ENCODE assay signal across 12 cellular contexts in genomic region chr5:95759005-95759404, GRCh38. TPM values are rescaled to one million over a fixed set of nuclear protein-coding genes. Genes with fewer than 3 reads are reported as not detected.
DNase-seq lines count a peak whose midpoint lies in the region; ATAC-seq and TF ChIP-seq lines count a peak whose summit lies in the region.
"Had no signal": no experiment of that assay in that cellular context is flagged by ENCODE, and none has a peak within 500 bp of the region (broad histone marks: within the 10 kb centered on the region; RNA-seq: fewer than 3 reads in every experiment).

No MANE protein-coding gene starts in this region.

- peaks cover 42 to 43% of the 10 kb centered on the region in 2 experiments for H3K36me3 ChIP-seq in SK-N-SH (replicated peaks in 1 of 2; ENCODE audit: control insufficient read depth in 1 of 2, insufficient read depth in 2 of 2, low read length in 1 of 2)
- peaks cover 0 to 13% of the 10 kb centered on the region in 2 donors for H3K36me3 ChIP-seq in body of pancreas (replicated peaks in 1 of 2; ENCODE audit: insufficient read depth in 1 of 2, low read depth in 2 of 2)
- H3K36me3 ChIP-seq in testis (ENCODE audit: low read depth, missing control alignments) = no peaks in the 10 kb centered on the region
- H3K36me3 ChIP-seq in gastroesophageal sphincter = peaks cover 0 to 55% of the 10 kb centered on the region in 2 donors

- WGBS in SK-N-SH (ENCODE audit: low lambda C conversion rate) = 90% methylated on average over 10 of the region's 10 CpGs
- WGBS in body of pancreas, 2 donors = 18 to 24% methylated on average over 10 of the region's 10 CpGs
- 63 to 79% methylated on average over 10 of the region's 10 CpGs for WGBS in testis, 2 donors
- 77 to 80% methylated on average over 7 to 8 of the region's 10 CpGs for WGBS in gastroesophageal sphincter (ENCODE audit: low coverage in 1 of 2), 2 donors

- no peak overlapping the region for H3K27ac Mint-ChIP-seq in glutamatergic neuron (ENCODE audit: unreplicated experiment)

- no peaks in the 10 kb centered on the region for H4K20me1 ChIP-seq in SK-N-SH (ENCODE audit: insufficient read depth)

- H3K79me2 ChIP-seq in SK-N-SH (ENCODE audit: insufficient read depth) = peaks cover 5% of the 10 kb centered on the region; the same call in 1 of the 2 replicates

- no peak overlapping the region for H3K4me2 ChIP-seq in SK-N-SH

- no peak overlapping the region for H3K4me3 ChIP-seq in SK-N-SH (ENCODE audit: low read depth in 2 of 2, low read length in 1 of 2)
- H3K4me3 ChIP-seq in body of pancreas = no peak overlapping the region
- no peak overlapping the region for H3K4me3 ChIP-seq in testis
- no peak overlapping the region for H3K4me3 ChIP-seq in gastroesophageal sphincter

- TF ChIP-seq CTCF in SK-N-SH (IDR thresholded peaks at IDR 0.05) (no peak), body of pancreas (IDR thresholded peaks at IDR 0.05) (no peak), testis (IDR thresholded peaks at IDR 0.05) (no peak), gastroesophageal sphincter (IDR thresholded peaks at IDR 0.05) (no peak), glutamatergic neuron (IDR thresholded peaks at IDR 0.05; ENCODE audit: partially characterized antibody, unreplicated experiment) (no peak)

- DNase-seq in SK-N-SH = no peak
- DNase-seq in body of pancreas = peak in 2 of 4 donors; percentile 19 to 36
- DNase-seq in mucosa of gallbladder (ENCODE audit: low spot score) = peak; percentile 45
- DNase-seq in testis = no peak
- DNase-seq in inferior parietal cortex (ENCODE audit: extremely low spot score) = no peak
- DNase-seq in glutamatergic neuron = no peak
- DNase-seq: activated CD4-positive, CD25-positive, alpha-beta regulatory T cell treated with anti-CD3 and anti-CD28 coated beads, Interleukin-2, amount 50 U/mL, for 72 hours; amniotic stem cell; MV-4-11; NCI-H2171 had no signal

- CTCF ChIA-PET in SK-N-SH (lab: Yijun Ruan, JAX) = interaction anchor here (0.8 to 1.2 kb wide), 3 partner anchors 10 to 89 kb away, joined by 3 read pairs; no protein-coding TSS in a partner anchor

- intact Hi-C loops in body of pancreas (cut with DNase I) (no loop called here), testis (cut with DNase I; ENCODE audit: low total_unique reads) (no loop called here)

- TF ChIP-seq EP300 in SK-N-SH (IDR thresholded peaks at IDR 0.05; ENCODE audit: borderline replicate concordance in 1 of 2, low read depth in 1 of 2, low read length in 1 of 2) = no peak
- no peak for TF ChIP-seq EP300 in gastroesophageal sphincter (IDR thresholded peaks at IDR 0.05)

- no peak for ATAC-seq in SK-N-SH treated with all-trans-retinoic acid at 6 μM for 48 hours
- ATAC-seq in body of pancreas = peak; percentile 20
- no peak for ATAC-seq in gastroesophageal sphincter

- POLR2A ChIA-PET in SK-N-SH (lab: Yijun Ruan, JAX) = no interaction called here

- peak overlapping the region; percentile 47 to 77 for H3K27ac ChIP-seq in SK-N-SH (ENCODE audit: low read depth in 2 of 2, low read length in 1 of 2)
- peak overlapping the region; percentile 36 to 75 (median 68) for H3K27ac ChIP-seq in body of pancreas
- peak overlapping the region; percentile 35 to 71 for H3K27ac ChIP-seq in testis
- H3K27ac ChIP-seq in gastroesophageal sphincter = peak overlapping the region in 1 of 4 donors; percentile 12

- H3K27me3 Mint-ChIP-seq in glutamatergic neuron (ENCODE audit: unreplicated experiment) = peaks cover 2% of the 10 kb centered on the region

- peaks cover 28% of the 10 kb centered on the region for H3F3A ChIP-seq in SK-N-SH (replicated peaks; ENCODE audit: insufficient read depth)

- H3K9me3 ChIP-seq in SK-N-SH = no peaks in the 10 kb centered on the region
- H3K9me3 ChIP-seq in body of pancreas = no peaks in the 10 kb centered on the region
- no peaks in the 10 kb centered on the region for H3K9me3 ChIP-seq in testis
- no peaks in the 10 kb centered on the region for H3K9me3 ChIP-seq in gastroesophageal sphincter

- no peak overlapping the region for H3K4me3 Mint-ChIP-seq in glutamatergic neuron (ENCODE audit: unreplicated experiment)

- peaks cover 4% of the 10 kb centered on the region for H3K9me3 Mint-ChIP-seq in glutamatergic neuron (ENCODE audit: unreplicated experiment)

- TF ChIP-seq POLR2A in body of pancreas (IDR thresholded peaks at IDR 0.05) (no peak), testis (IDR thresholded peaks at IDR 0.05) (no peak), gastroesophageal sphincter (IDR thresholded peaks at IDR 0.05) (no peak)

- no peak overlapping the region for H3K9ac ChIP-seq in SK-N-SH

- TF ChIP-seq RAD21 in SK-N-SH (IDR thresholded peaks at IDR 0.05; ENCODE audit: low read length) = no peak

- H2AFZ ChIP-seq in SK-N-SH (ENCODE audit: low read depth) = no peak overlapping the region

- no peaks in the 10 kb centered on the region for H3K36me3 Mint-ChIP-seq in glutamatergic neuron (ENCODE audit: unreplicated experiment)

- H3K27me3 ChIP-seq in SK-N-SH (ENCODE audit: insufficient read depth) = no peaks in the 10 kb centered on the region
- no peaks in the 10 kb centered on the region for H3K27me3 ChIP-seq in body of pancreas
- no peaks in the 10 kb centered on the region for H3K27me3 ChIP-seq in testis
- no peaks in the 10 kb centered on the region for H3K27me3 ChIP-seq in gastroesophageal sphincter

- no peaks in the 10 kb centered on the region for H3K9me2 ChIP-seq in SK-N-SH

- H3K4me1 ChIP-seq in SK-N-SH (ENCODE audit: control insufficient read depth in 1 of 2, insufficient read depth in 2 of 2, low read depth in 1 of 2, low read length in 1 of 2) = peaks cover 33 to 40% of the 10 kb centered on the region in 2 experiments; a peak in 3 of 4 replicates
- H3K4me1 ChIP-seq in body of pancreas = peaks cover 65% of the 10 kb centered on the region
- peaks cover 34% of the 10 kb centered on the region for H3K4me1 ChIP-seq in testis
- H3K4me1 ChIP-seq in gastroesophageal sphincter = peaks cover 0 to 41% (median 7%) of the 10 kb centered on the region in 3 donors

- H3K4me1 Mint-ChIP-seq in glutamatergic neuron (ENCODE audit: low read depth, unreplicated experiment) = peaks cover 17% of the 10 kb centered on the region

TF ChIP-seq in SK-N-SH, 30 proteins besides CTCF, POLR2A, EP300 and RAD21 (continues in another document):
- no peak for TF ChIP-seq USF1 (IDR thresholded peaks at IDR 0.05; ENCODE audit: borderline replicate concordance, low read depth)
- TF ChIP-seq CHD2 (IDR thresholded peaks at IDR 0.05; ENCODE audit: low read length, partially characterized antibody) = no peak
- TF ChIP-seq TAF1 (IDR thresholded peaks at IDR 0.05; ENCODE audit: borderline replicate concordance, low read depth, low read length) = no peak
- TF ChIP-seq MEF2A (IDR thresholded peaks at IDR 0.05; ENCODE audit: borderline replicate concordance, low read depth) = no peak
- no peak for TF ChIP-seq YY1 (IDR thresholded peaks at IDR 0.05; ENCODE audit: low read depth)

TF ChIP-seq in SK-N-SH treated with all-trans-retinoic acid at 6 μM for 48 hours, 23 proteins besides CTCF, POLR2A, EP300 and RAD21 (continues in another document):
- TF ChIP-seq ZNF565 (CRISPR knock-in tag; conservative IDR thresholded peaks at IDR 0.05; ENCODE audit: low read depth) (no peak), CSDC2 (CRISPR knock-in tag; IDR thresholded peaks at IDR 0.05) (no peak), ZFP30 (CRISPR knock-in tag; IDR thresholded peaks at IDR 0.05) (no peak), SNAI2 (CRISPR knock-in tag; IDR thresholded peaks at IDR 0.05) (no peak), PPARA (CRISPR knock-in tag; IDR thresholded peaks at IDR 0.05; ENCODE audit: borderline replicate concordance) (no peak), POU6F1 (CRISPR knock-in tag; IDR thresholded peaks at IDR 0.05; ENCODE audit: borderline replicate concordance, low read depth) (no peak), ISL1 (CRISPR knock-in tag; IDR thresholded peaks at IDR 0.05) (no peak), ZNF70 (CRISPR knock-in tag; IDR thresholded peaks at IDR 0.05) (no peak), OSR1 (CRISPR knock-in tag; IDR thresholded peaks at IDR 0.05) (no peak), TOX (CRISPR knock-in tag; IDR thresholded peaks at IDR 0.05; ENCODE audit: borderline replicate concordance) (no peak), ZC3H10 (CRISPR knock-in tag; IDR thresholded peaks at IDR 0.05) (no peak), ZNF8 (CRISPR knock-in tag; IDR thresholded peaks at IDR 0.05) (no peak), CREB5 (CRISPR knock-in tag; IDR thresholded peaks at IDR 0.05; ENCODE audit: low read depth) (no peak)

RNA-seq across cellular contexts. Expression of gene RHOBTB3, which starts 27.9 kb away (rescaled TPM):
- 59.3 and 73.6 TPM in 2 replicates for polyA plus RNA-seq in SK-N-SH (2012; rRNA removed)
- 50.7 and 65.7 TPM in 2 replicates for polyA plus RNA-seq in SK-N-SH (2012; cell fraction: cytosol; rRNA removed)
- polyA plus RNA-seq in SK-N-SH (2012; cell fraction: nucleus; rRNA removed) = 47.4 and 71.1 TPM in 2 replicates
- 100 to 1,000 TPM; 153 to 196 TPM for total RNA-seq in body of pancreas
- total RNA-seq in mucosa of gallbladder = 38.6 TPM
- total RNA-seq in testis = 100 to 1,000 TPM; 163 to 190 TPM
- 44.1 TPM for polyA plus RNA-seq in testis (ENCODE audit: insufficient read depth, low read depth, low replicate concordance)
- 100 to 1,000 TPM in 2 of 4 donors, 10 to 100 TPM in 2; 55.6 to 216 (median 135) TPM for total RNA-seq in gastroesophageal sphincter
- 39.0 TPM for total RNA-seq in glutamatergic neuron (ENCODE audit: unreplicated experiment)
